ENCODE assay signal across 10 cellular contexts in genomic region chr3:187021748-187022402, GRCh38.
DNase-seq lines count a peak whose midpoint lies in the region; ATAC-seq and TF ChIP-seq lines count a peak whose summit lies in the region.
"Had no signal": no experiment of that assay in that cellular context is flagged by ENCODE, and none has a peak within 500 bp of the region (broad histone marks: within the 10 kb centered on the region; RNA-seq: fewer than 3 reads in every experiment).

No MANE protein-coding gene starts in this region.

- CTCF ChIA-PET in activated B cell treated with CpG ODN at 0.5 μM for 24 hours (lab: Charles Lee), result interaction anchor here (0.7 to 1.6 kb wide), 8 partner anchors 9 to 171 kb away, joined by 3 to 10 read pairs (median 4); no protein-coding TSS in a partner anchor

- POLR2A ChIA-PET in activated B cell treated with CpG ODN at 0.5 μM for 24 hours (lab: Charles Lee), result interaction anchor here (0.6 to 3.0 kb wide), 38 partner anchors 8 to 1084 kb away, joined by 3 to 51 read pairs (median 6); partner anchors contain the start of genes EIF4A2, RPL39L, ST6GAL1 and TRA2B

- no peak overlapping the region for H3K4me3 ChIP-seq in transverse colon
- no peak overlapping the region for H3K4me3 ChIP-seq in coronary artery
- no peak overlapping the region for H3K4me3 ChIP-seq in testis
- H3K4me3 ChIP-seq: tibial artery had no signal

- H3K9me3 ChIP-seq in transverse colon (no peaks in the 10 kb centered on the region), testis (no peaks in the 10 kb centered on the region)
- H3K9me3 ChIP-seq: tibial artery had no signal

- H3K27ac ChIP-seq in transverse colon, result no peak overlapping the region
- no peak overlapping the region for H3K27ac ChIP-seq in coronary artery
- no peak overlapping the region for H3K27ac ChIP-seq in testis
- H3K27ac ChIP-seq: tibial artery had no signal

- TF ChIP-seq CTCF in activated B cell treated with CpG ODN at 0.5 μM for 24 hours (IDR thresholded peaks at IDR 0.05), result no peak
- no peak for TF ChIP-seq CTCF in transverse colon (IDR thresholded peaks at IDR 0.05)
- TF ChIP-seq CTCF in coronary artery (IDR thresholded peaks at IDR 0.05), result no peak
- no peak for TF ChIP-seq CTCF in testis (IDR thresholded peaks at IDR 0.05)

- intact Hi-C loops in activated B cell treated with CpG ODN at 0.5 μM for 24 hours (cut with micrococcal nuclease) (loop anchor here (1.0 to 10.0 kb wide), 9 partner anchors 9 to 1087 kb away; partner anchors contain the start of genes RPL39L and TRA2B), transverse colon (cut with DNase I; ENCODE audit: low total_unique reads) (no loop called here), testis (cut with DNase I; ENCODE audit: low total_unique reads) (no loop called here)

- H3K27me3 Mint-ChIP-seq in stimulated activated naive CD8-positive, alpha-beta T cell treated with anti-CD3 and anti-CD28 coated beads, Interleukin-15, Interleukin-2, amounts not matched to agents 100 ng/mL and 50 ng/mL, for 24 hours, result no peaks in the 10 kb centered on the region
- H3K27me3 Mint-ChIP-seq in activated B cell treated with CpG ODN at 0.5 μM for 24 hours, result no peaks in the 10 kb centered on the region

- DNase-seq in stimulated activated naive CD8-positive, alpha-beta T cell treated with anti-CD3 and anti-CD28 coated beads, Interleukin-15, Interleukin-2, amounts not matched to agents 100 U/mL and 50 U/mL, for 24 hours, result no peak
- no peak for DNase-seq in activated B cell treated with CpG ODN at 0.5 μM for 24 hours
- no peak for DNase-seq in transverse colon
- DNase-seq in coronary artery (ENCODE audit: low spot score), result no peak
- no peak for DNase-seq in NCI-H345 treated with DMSO at 0.1 percent for 48 hours (lab: John Stamatoyannopoulos, UW; ENCODE audit: unreplicated experiment)
- no peak for DNase-seq in testis
- DNase-seq: activated gamma-delta T cell treated with Interleukin-2 at 50 U/mL for 16 hours had no signal

- H3K27me3 ChIP-seq in transverse colon, result no peaks in the 10 kb centered on the region
- no peaks in the 10 kb centered on the region for H3K27me3 ChIP-seq in testis
- H3K27me3 ChIP-seq: tibial artery had no signal

- H3K4me1 ChIP-seq in transverse colon (peaks cover 0 to 6% (median 0%) of the 10 kb centered on the region in 4 donors), testis (peaks cover 18% of the 10 kb centered on the region)

- no peak for ATAC-seq in stimulated activated naive CD8-positive, alpha-beta T cell treated with anti-CD3 and anti-CD28 coated beads, Interleukin-15, Interleukin-2, amounts not matched to agents 100 U/mL and 50 U/mL, for 24 hours
- peak; percentile 50 for ATAC-seq in HG02759 (IDR thresholded peaks at IDR 0.05; ENCODE audit: unreplicated experiment)
- peak; percentile 68 for ATAC-seq in activated B cell treated with CpG ODN at 0.5 μM for 24 hours (ENCODE audit: low read depth)

- TF ChIP-seq POLR2A in transverse colon (IDR thresholded peaks at IDR 0.05), result peak; percentile 12
- no peak for TF ChIP-seq POLR2A in testis (IDR thresholded peaks at IDR 0.05)

- H3K36me3 Mint-ChIP-seq in stimulated activated naive CD8-positive, alpha-beta T cell treated with anti-CD3 and anti-CD28 coated beads, Interleukin-15, Interleukin-2, amounts not matched to agents 100 ng/mL and 50 ng/mL, for 24 hours (ENCODE audit: low read depth), result peaks cover 23% of the 10 kb centered on the region
- H3K36me3 Mint-ChIP-seq in activated B cell treated with CpG ODN at 0.5 μM for 24 hours (ENCODE audit: low read depth), result peaks cover 53% of the 10 kb centered on the region

- H3K4me3 Mint-ChIP-seq in stimulated activated naive CD8-positive, alpha-beta T cell treated with anti-CD3 and anti-CD28 coated beads, Interleukin-15, Interleukin-2, amounts not matched to agents 100 ng/mL and 50 ng/mL, for 24 hours, result peak overlapping the region; percentile 66
- peak overlapping the region; percentile 96 for H3K4me3 Mint-ChIP-seq in activated B cell treated with CpG ODN at 0.5 μM for 24 hours

- 90 to 91% methylated on average over 4 to 6 of the region's 6 CpGs for WGBS in transverse colon (ENCODE audit: low coverage in 1 of 2), 2 donors
- 87 to 89% methylated on average over 6 of the region's 6 CpGs for WGBS in testis, 2 donors

- peak overlapping the region; percentile 78 for H3K27ac Mint-ChIP-seq in stimulated activated naive CD8-positive, alpha-beta T cell treated with anti-CD3 and anti-CD28 coated beads, Interleukin-15, Interleukin-2, amounts not matched to agents 100 ng/mL and 50 ng/mL, for 24 hours
- peak overlapping the region; percentile 98 for H3K27ac Mint-ChIP-seq in activated B cell treated with CpG ODN at 0.5 μM for 24 hours

- H3K4me1 Mint-ChIP-seq in stimulated activated naive CD8-positive, alpha-beta T cell treated with anti-CD3 and anti-CD28 coated beads, Interleukin-15, Interleukin-2, amounts not matched to agents 100 ng/mL and 50 ng/mL, for 24 hours (ENCODE audit: low read depth), result peaks cover 68% of the 10 kb centered on the region
- H3K4me1 Mint-ChIP-seq in activated B cell treated with CpG ODN at 0.5 μM for 24 hours, result peaks cover 94% of the 10 kb centered on the region

- in situ Hi-C loops in transverse colon (cut with MboI; ENCODE audit: low pct_ligation_motif_present in 1 of 4, low pct_unique_long_range_greater_than_20kb in 1 of 4, low sequenced_read_pairs in 3 of 4), result no loop called here

- peaks cover 4% of the 10 kb centered on the region for H3K9me3 Mint-ChIP-seq in stimulated activated naive CD8-positive, alpha-beta T cell treated with anti-CD3 and anti-CD28 coated beads, Interleukin-15, Interleukin-2, amounts not matched to agents 100 ng/mL and 50 ng/mL, for 24 hours
- H3K9me3 Mint-ChIP-seq in activated B cell treated with CpG ODN at 0.5 μM for 24 hours, result no peaks in the 10 kb centered on the region

- H3K36me3 ChIP-seq in transverse colon (no peaks in the 10 kb centered on the region), testis (ENCODE audit: low read depth, missing control alignments) (no peaks in the 10 kb centered on the region)
- H3K36me3 ChIP-seq: tibial artery had no signal

- TF ChIP-seq EP300 in transverse colon (IDR thresholded peaks at IDR 0.05; ENCODE audit: low read depth), result no peak
